12 cellular contexts compared by ENCODE assay signal in genomic region chr4:124940387-124940786, GRCh38.
DNase-seq lines count a peak whose midpoint lies in the region; ATAC-seq and TF ChIP-seq lines count a peak whose summit lies in the region.
"Had no signal": no experiment of that assay in that cellular context is flagged by ENCODE, and none has a peak within 500 bp of the region (broad histone marks: within the 10 kb centered on the region; RNA-seq: fewer than 3 reads in every experiment).

No MANE protein-coding gene starts in this region.

- ATAC-seq in WTC11 (no peak), upper lobe of right lung (no peak)
- ATAC-seq: stimulated activated memory B cell treated with anti-CD40 and anti-IgM and Interleukin-4, amounts not matched to agents 10 μg/mL and 1 μg/mL and 100 μg/mL, for 72 hours had no signal

- H3K4me3 Mint-ChIP-seq in WTC11: no peak overlapping the region
- H3K4me3 Mint-ChIP-seq: stimulated activated memory B cell treated with anti-CD40 and anti-IgM and Interleukin-4, amounts not matched to agents 10 μg/mL and 1 μg/mL and 100 μg/mL, for 72 hours had no signal

- H3K27me3 Mint-ChIP-seq in WTC11 (ENCODE audit: low read depth): no peaks in the 10 kb centered on the region; the same call in 1 of the 2 replicates
- H3K27me3 Mint-ChIP-seq: stimulated activated memory B cell treated with anti-CD40 and anti-IgM and Interleukin-4, amounts not matched to agents 10 μg/mL and 1 μg/mL and 100 μg/mL, for 72 hours had no signal

- intact Hi-C loops in prostate gland (cut with DNase I): no loop called here
- intact Hi-C loops in upper lobe of right lung (cut with DNase I): no loop called here

- no peaks in the 10 kb centered on the region for H3K36me3 ChIP-seq in SJSA1
- H3K36me3 ChIP-seq in prostate gland: no peaks in the 10 kb centered on the region
- H3K36me3 ChIP-seq in upper lobe of right lung: no peaks in the 10 kb centered on the region

- peaks cover 5% of the 10 kb centered on the region for H3K9me3 Mint-ChIP-seq in WTC11

- H3K4me1 Mint-ChIP-seq in WTC11: peaks cover 26% of the 10 kb centered on the region
- H3K4me1 Mint-ChIP-seq: stimulated activated memory B cell treated with anti-CD40 and anti-IgM and Interleukin-4, amounts not matched to agents 10 μg/mL and 1 μg/mL and 100 μg/mL, for 72 hours had no signal

- no peaks in the 10 kb centered on the region for H3K27me3 ChIP-seq in SJSA1 (replicated peaks)
- H3K27me3 ChIP-seq in prostate gland (replicated peaks; ENCODE audit: insufficient read depth): no peaks in the 10 kb centered on the region
- no peaks in the 10 kb centered on the region for H3K27me3 ChIP-seq in upper lobe of right lung

- TF ChIP-seq CTCF in fibroblast of villous mesenchyme (IDR thresholded peaks at IDR 0.05; ENCODE audit: insufficient read depth, low read depth, low read length) (no peak), prostate gland (IDR thresholded peaks at IDR 0.05) (no peak), WTC11 (IDR thresholded peaks at IDR 0.05) (no peak), upper lobe of right lung (IDR thresholded peaks at IDR 0.05) (no peak)

- peaks cover 50% of the 10 kb centered on the region for H3K4me1 ChIP-seq in SJSA1 (replicated peaks)
- no peaks in the 10 kb centered on the region for H3K4me1 ChIP-seq in prostate gland (replicated peaks)
- H3K4me1 ChIP-seq in upper lobe of right lung: peaks cover 23% of the 10 kb centered on the region

- DNase-seq in ELR (ENCODE audit: low read depth) (peak; percentile 96), SJSA1 (ENCODE audit: low read depth in 1 of 2, low spot score in 2 of 2) (peak in 1 of 2 experiments; percentile 86), fibroblast of villous mesenchyme (ENCODE audit: low read depth) (peak; percentile 86), prostate gland (ENCODE audit: low spot score) (no peak), NCI-H1092 treated with DMSO at 0.1 percent for 48 hours (lab: John Stamatoyannopoulos, UW) (no peak), WTC11 (ENCODE audit: low spot score) (no peak), upper lobe of right lung (no peak)
- no peak for DNase-seq in stimulated activated CD4-positive, alpha-beta T cell treated with anti-CD3 and anti-CD28 coated beads, Interleukin-4, amount 100 ng/mL, for 4 hours
- DNase-seq: activated naive CD4-positive, alpha-beta T cell; glutamatergic neuron; NCI-H1694 had no signal

- H3K27ac Mint-ChIP-seq in WTC11: no peak overlapping the region
- H3K27ac Mint-ChIP-seq: stimulated activated memory B cell treated with anti-CD40 and anti-IgM and Interleukin-4, amounts not matched to agents 10 μg/mL and 1 μg/mL and 100 μg/mL, for 72 hours had no signal

- H3K4me3 ChIP-seq in SJSA1: no peak overlapping the region
- no peak overlapping the region for H3K4me3 ChIP-seq in fibroblast of villous mesenchyme (ENCODE audit: low read depth, low read length)
- no peak overlapping the region for H3K4me3 ChIP-seq in prostate gland
- no peak overlapping the region for H3K4me3 ChIP-seq in upper lobe of right lung

- POLR2A ChIA-PET in WTC11 (lab: Charles Lee): no interaction called here

- 20% methylated on average over 3 of the region's 3 CpGs for WGBS in prostate gland

- CTCF ChIA-PET in WTC11 (lab: Charles Lee): no interaction called here

- H3K27ac ChIP-seq in SJSA1: peak overlapping the region; percentile 76
- peak overlapping the region; percentile 17 to 32 for H3K27ac ChIP-seq in prostate gland
- H3K27ac ChIP-seq in upper lobe of right lung: no peak overlapping the region

- TF ChIP-seq POLR2A in prostate gland (IDR thresholded peaks at IDR 0.05): no peak

- no peaks in the 10 kb centered on the region for H3K36me3 Mint-ChIP-seq in WTC11
- H3K36me3 Mint-ChIP-seq: stimulated activated memory B cell treated with anti-CD40 and anti-IgM and Interleukin-4, amounts not matched to agents 10 μg/mL and 1 μg/mL and 100 μg/mL, for 72 hours had no signal

- H3K9me3 ChIP-seq in SJSA1 (replicated peaks) (no peaks in the 10 kb centered on the region), prostate gland (no peaks in the 10 kb centered on the region), upper lobe of right lung (no peaks in the 10 kb centered on the region)

TF ChIP-seq in WTC11, 78 proteins besides CTCF, POLR2A, EP300 and RAD21:
- TF ChIP-seq SMAD3 (CRISPR knock-in tag; IDR thresholded peaks at IDR 0.05; ENCODE audit: borderline replicate concordance): no peak
- TF ChIP-seq FOXJ3 (CRISPR knock-in tag; IDR thresholded peaks at IDR 0.05; ENCODE audit: borderline replicate concordance): no peak
- TF ChIP-seq E2F1 (CRISPR knock-in tag; IDR thresholded peaks at IDR 0.05): no peak
- no peak for TF ChIP-seq AFF4 (CRISPR knock-in tag; IDR thresholded peaks at IDR 0.05; ENCODE audit: borderline replicate concordance)

Comparison
In these comparisons a context has a peak if more than half of its experiments do, and no peak if none do; other contexts are left out.
1. DNase-seq: peak in ELR (single experiment) and fibroblast of villous mesenchyme (single experiment); none in prostate gland (single experiment), NCI-H1092 treated with DMSO at 0.1 percent for 48 hours (single experiment), WTC11 (single experiment), stimulated activated CD4-positive, alpha-beta T cell treated with anti-CD3 and anti-CD28 coated beads, Interleukin-4, amount 100 ng/mL, for 4 hours (0 of 2) and upper lobe of right lung (single experiment).